In genomic region chr1:156122519-156123355, GRCh38 we compare ENCODE assay signal across 8 cellular contexts. TPM values are rescaled to one million over a fixed set of nuclear protein-coding genes. Genes with fewer than 3 reads are reported as not detected.
DNase-seq lines count a peak whose midpoint lies in the region; ATAC-seq and TF ChIP-seq lines count a peak whose summit lies in the region.

No MANE protein-coding gene starts in this region.

- peak in 1 of 2 donors; percentile 49 for TF ChIP-seq POLR2A in thyroid gland (IDR thresholded peaks at IDR 0.05)

- no peak for ATAC-seq in lung (ENCODE audit: insufficient read depth, low FRiP score)
- no peak for ATAC-seq in GM21526 (IDR thresholded peaks at IDR 0.05; ENCODE audit: low FRiP score, unreplicated experiment)

- peak; percentile 76 for DNase-seq in G401 (ENCODE audit: low spot score)
- peak; percentile 56 for DNase-seq in NCI-H82 (lab: John Stamatoyannopoulos, UW)
- DNase-seq in dedifferentiated amniotic fluid mesenchymal stem cell (ENCODE audit: extremely low spot score), result peak; percentile 70
- DNase-seq in lung (ENCODE audit: low spot score), result peak; percentile 77
- DNase-seq in thyroid gland, result peak; percentile 91 to 95
- DNase-seq in activated naive CD4-positive, alpha-beta T cell treated with anti-CD3 and anti-CD28 coated beads for 36 hours, result no peak
- DNase-seq in stimulated activated CD4-positive, alpha-beta T cell treated with anti-CD3 and anti-CD28 coated beads, Interleukin-4, amount 100 ng/mL, for 24 hours, result no peak

- H3K4me1 ChIP-seq in lung (ENCODE audit: control insufficient read depth in 2 of 2, insufficient read depth in 2 of 2, low read length in 2 of 2), result peaks cover 32 to 51% of the 10 kb centered on the region in 2 donors
- peaks cover 92 to 100% of the 10 kb centered on the region in 2 donors for H3K4me1 ChIP-seq in thyroid gland

- intact Hi-C loops in thyroid gland (cut with DNase I), result no loop called here
- intact Hi-C loops in activated naive CD4-positive, alpha-beta T cell treated with anti-CD3 and anti-CD28 coated beads for 36 hours (cut with micrococcal nuclease), result loop anchor here (1.0 kb wide), 2 partner anchors 8 to 16 kb away; partner anchors contain the start of gene LMNA

- peaks cover 11% of the 10 kb centered on the region for H3K27me3 Mint-ChIP-seq in activated naive CD4-positive, alpha-beta T cell treated with anti-CD3 and anti-CD28 coated beads for 36 hours (ENCODE audit: low read depth)

- H3K27me3 ChIP-seq in lung (ENCODE audit: control insufficient read depth, insufficient read depth) (no peaks in the 10 kb centered on the region), thyroid gland (no peaks in the 10 kb centered on the region)

- H3K36me3 ChIP-seq in lung (ENCODE audit: control insufficient read depth in 2 of 2, insufficient read depth in 2 of 2, low read length in 2 of 2) (peaks cover 0 to 7% of the 10 kb centered on the region in 2 donors), thyroid gland (no peaks in the 10 kb centered on the region)

- in situ Hi-C loops in G401 (cut with HindIII; ENCODE audit: low sequenced_read_pairs), result no loop called here

- WGBS in lung, 2 donors, result 20 to 55% methylated on average over 14 of the region's 14 CpGs
- whole genome bisulfite sequencing in thyroid gland, 2 donors, result 10 to 13% methylated on average over 14 of the region's 14 CpGs

- H3K36me3 Mint-ChIP-seq in activated naive CD4-positive, alpha-beta T cell treated with anti-CD3 and anti-CD28 coated beads for 36 hours (ENCODE audit: low read depth), result no peaks in the 10 kb centered on the region

- no peak overlapping the region for H3K4me3 Mint-ChIP-seq in activated naive CD4-positive, alpha-beta T cell treated with anti-CD3 and anti-CD28 coated beads for 36 hours

- H3K9me3 ChIP-seq in lung (ENCODE audit: control insufficient read depth in 2 of 2, insufficient read depth in 1 of 2, low read length in 1 of 2), result no peaks in the 10 kb centered on the region
- no peaks in the 10 kb centered on the region for H3K9me3 ChIP-seq in thyroid gland

- H3K27ac ChIP-seq in lung (ENCODE audit: low read depth in 1 of 2, low read length in 1 of 2), result peak overlapping the region; percentile 94 to 97
- peak overlapping the region; percentile 95 to 98 (median 98) for H3K27ac ChIP-seq in thyroid gland

- no peak overlapping the region for H3K4me3 ChIP-seq in lung
- peak overlapping the region in 1 of 3 donors; percentile 28 for H3K4me3 ChIP-seq in thyroid gland (replicated peaks in 1 of 3)

- peaks cover 57% of the 10 kb centered on the region for H3K4me1 Mint-ChIP-seq in activated naive CD4-positive, alpha-beta T cell treated with anti-CD3 and anti-CD28 coated beads for 36 hours (ENCODE audit: low read depth)

- CTCF ChIA-PET in activated naive CD4-positive, alpha-beta T cell treated with anti-CD3 and anti-CD28 coated beads for 36 hours (lab: Charles Lee), result interaction anchor here (0.8 to 14.8 kb wide), 6 partner anchors 7 to 29 kb away, joined by 3 to 737 read pairs (median 4); no protein-coding TSS in a partner anchor

- no peaks in the 10 kb centered on the region for H3K9me3 Mint-ChIP-seq in activated naive CD4-positive, alpha-beta T cell treated with anti-CD3 and anti-CD28 coated beads for 36 hours

- TF ChIP-seq CTCF in lung (IDR thresholded peaks at IDR 0.05; ENCODE audit: control extremely low read depth, extremely low read depth) (no peak), thyroid gland (IDR thresholded peaks at IDR 0.05) (peak in 1 of 6 experiments; percentile 6)

- H3K27ac Mint-ChIP-seq in activated naive CD4-positive, alpha-beta T cell treated with anti-CD3 and anti-CD28 coated beads for 36 hours, result no peak overlapping the region

RNA-seq across cellular contexts. Expression of gene LMNA, which starts 8.2 kb away (rescaled TPM):
- total RNA-seq in G401 (2014; rRNA removed; shearing (Covaris generic)), result 314 and 341 TPM in 2 replicates
- total RNA-seq in lung (100 to 1,000 TPM; 182 to 547 TPM), thyroid gland (100 to 1,000 TPM; 235 to 412 (median 327) TPM)
- polyA plus RNA-seq in lung, result 100 to 1,000 TPM; 163 to 205 TPM
- 10 to 100 TPM; 62.1 to 62.6 TPM for total RNA-seq in activated naive CD4-positive, alpha-beta T cell treated with anti-CD3 and anti-CD28 coated beads for 36 hours

RNA-seq across cellular contexts. Expression of gene SEMA4A, which starts 30.6 kb away (rescaled TPM):
- total RNA-seq in G401 (2014; rRNA removed; shearing (Covaris generic)), result 1.8 and 2.0 TPM in 2 replicates
- total RNA-seq in lung (10 to 100 TPM; 22.7 to 46.9 TPM), thyroid gland (10 to 100 TPM; 21.5 to 50.8 (median 37.5) TPM)
- polyA plus RNA-seq in lung, result 10 to 100 TPM; 26.9 to 54.9 TPM
- total RNA-seq in activated naive CD4-positive, alpha-beta T cell treated with anti-CD3 and anti-CD28 coated beads for 36 hours, result 10 to 100 TPM; 17.4 to 17.5 TPM

RNA-seq across cellular contexts. Expression of gene MEX3A, which starts 40.5 kb away (rescaled TPM):
- total RNA-seq in G401 (2014; rRNA removed; shearing (Covaris generic)), result 21.0 and 21.2 TPM in 2 replicates
- total RNA-seq in lung (1 to 10 TPM; 1.1 to 8.1 TPM), thyroid gland (1 to 10 TPM in 1 of 4 donors, under 1 TPM in 3; 0.17 to 1.8 (median 0.33) TPM)
- polyA plus RNA-seq in lung, result under 1 TPM; 0.26 to 1.00 TPM
- under 1 TPM; 0.22 to 0.36 TPM for total RNA-seq in activated naive CD4-positive, alpha-beta T cell treated with anti-CD3 and anti-CD28 coated beads for 36 hours

Comparison
In these comparisons a context has a peak if more than half of its experiments do, and no peak if none do; other contexts are left out.
1. DNase-seq: peak in G401 (single experiment), NCI-H82 (single experiment), dedifferentiated amniotic fluid mesenchymal stem cell (single experiment), lung (single experiment) and thyroid gland (2 of 2); none in activated naive CD4-positive, alpha-beta T cell treated with anti-CD3 and anti-CD28 coated beads for 36 hours (single experiment) and stimulated activated CD4-positive, alpha-beta T cell treated with anti-CD3 and anti-CD28 coated beads, Interleukin-4, amount 100 ng/mL, for 24 hours (single experiment).